24 cellular contexts compared by ENCODE assay signal in the genomic region with DNA sequence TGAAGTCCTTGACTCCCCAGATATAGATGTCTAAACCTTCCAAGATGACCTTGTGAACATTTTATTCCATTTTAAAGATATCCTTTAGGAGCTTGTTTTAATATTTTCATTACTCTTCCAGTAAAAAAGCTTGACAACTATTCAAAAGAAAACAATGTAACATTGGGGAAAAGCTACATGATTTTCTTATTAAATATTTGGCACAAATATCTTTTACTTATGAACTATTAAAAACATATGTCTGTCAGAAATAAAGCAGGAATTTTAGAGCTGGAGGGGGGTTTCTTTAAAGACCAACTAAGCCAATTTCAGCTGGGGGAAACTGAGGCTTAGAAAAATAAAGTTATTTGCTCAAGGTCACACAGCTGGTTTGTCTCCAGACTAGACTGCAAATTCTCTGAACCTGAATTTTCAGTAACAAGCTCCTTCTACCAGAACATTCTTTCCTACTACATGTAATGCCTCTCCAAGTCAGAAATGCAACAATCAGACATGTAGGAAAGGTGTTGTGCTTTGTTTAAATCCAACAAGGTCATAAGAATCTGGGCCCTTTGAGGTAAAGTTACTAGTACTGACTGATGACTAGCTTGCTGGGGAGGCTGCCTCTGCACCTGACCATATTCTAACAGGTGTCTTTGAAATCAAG.
"Had no signal": no experiment of that assay in that cellular context is flagged by ENCODE, and none has a peak within 500 bp of the region (broad histone marks: within the 10 kb centered on the region; RNA-seq: fewer than 3 reads in every experiment).

No MANE protein-coding gene starts in this region.

- ATAC-seq: activated CD4-positive, alpha-beta T cell treated with anti-CD3 and anti-CD28 coated beads for 36 hours; activated CD8-positive, alpha-beta memory T cell treated with anti-CD3 and anti-CD28 coated beads, Interleukin-2, amount 10 ng/mL, durations not matched to agents 7 days and 5 days; activated CD8-positive, alpha-beta T cell treated with anti-CD3 and anti-CD28 coated beads, Interleukin-2, amount 10 ng/mL, durations not matched to agents 7 days and 5 days; effector memory CD8-positive, alpha-beta T cell; pancreas; psoas muscle had no signal

- H3K4me1 ChIP-seq: left ventricle myocardium inferior, pancreas, psoas muscle, thyroid gland, upper lobe of left lung had no signal

- H3K36me3 ChIP-seq: adrenal gland, cardiac muscle cell, pancreas, thyroid gland, upper lobe of left lung had no signal

- H3K9me3 ChIP-seq: adrenal gland, left ventricle myocardium inferior, pancreas, psoas muscle, thyroid gland, upper lobe of left lung had no signal

- H3K27me3 ChIP-seq: adrenal gland, cardiac muscle cell, pancreas, thyroid gland, upper lobe of left lung had no signal

- H3K27ac ChIP-seq: cardiac muscle cell, left ventricle myocardium inferior, pancreas, psoas muscle, thyroid gland, upper lobe of left lung had no signal

- H3K4me3 ChIP-seq: adrenal gland, cardiac muscle cell, coronary artery, left ventricle myocardium inferior, lung, pancreas, psoas muscle, thyroid gland, upper lobe of left lung had no signal

- DNase-seq: activated CD4-positive, alpha-beta T cell treated with anti-CD3 and anti-CD28 coated beads for 36 hours; activated CD4-positive, CD25-positive, alpha-beta regulatory T cell; activated CD8-positive, alpha-beta memory T cell treated with anti-CD3 and anti-CD28 coated beads, Interleukin-2, amount 10 ng/mL, durations not matched to agents 7 days and 5 days; activated CD8-positive, alpha-beta T cell treated with anti-CD3 and anti-CD28 coated beads, Interleukin-2, amount 10 ng/mL, durations not matched to agents 7 days and 5 days; activated naive CD4-positive, alpha-beta T cell treated with Interleukin-2 at 50 U/mL for 16 hours; activated T-cell treated with anti-CD3 and anti-CD28 coated beads, Interleukin-2, amount 50 U/mL, for 48 hours; adrenal gland; aorta; cerebellar nuclear complex; effector memory CD8-positive, alpha-beta T cell; left ventricle myocardium inferior; nephron progenitor cell; pancreas; psoas muscle; stimulated activated naive CD4-positive, alpha-beta T cell; T-helper 1 cell; thyroid gland; upper lobe of left lung had no signal

- FAIRE-seq: endothelial cell of umbilical vein, frontal cortex, islet of Langerhans, pancreas had no signal
